In genomic region chr19:19033426-19034203, GRCh38 we compare ENCODE assay signal across 8 cellular contexts. TPM values are rescaled to one million over a fixed set of nuclear protein-coding genes. Genes with fewer than 3 reads are reported as not detected.
A peak's percentile ranks its signal among the peaks of the same experiment; 100 is the strongest.
DNase-seq lines count a peak whose midpoint lies in the region; ATAC-seq, FAIRE-seq and TF ChIP-seq lines count a peak whose summit lies in the region.

ARMC6 (plus strand) TSS chr19:19033603; CDS start chr19:19034210, 607 bp downstream.
SUGP2 (minus strand) TSS chr19:19033517; CDS start chr19:19031071, 2,446 bp downstream.

- H3K36me3 ChIP-seq in bronchial epithelial cell (ENCODE audit: control insufficient read depth, insufficient read depth, low read length) = peaks cover 8% of the 10 kb centered on the region

- peaks cover 31% of the 10 kb centered on the region for H3K4me1 Mint-ChIP-seq in activated B cell treated with CpG ODN at 0.5 μM for 24 hours

- H3K9me3 Mint-ChIP-seq in activated B cell treated with CpG ODN at 0.5 μM for 24 hours = no peaks in the 10 kb centered on the region

- no peaks in the 10 kb centered on the region for H3K27me3 ChIP-seq in AG04450 (ENCODE audit: control insufficient read depth, insufficient read depth, low read length)
- H3K27me3 ChIP-seq in bronchial epithelial cell (ENCODE audit: control insufficient read depth, insufficient read depth, low read length) = no peaks in the 10 kb centered on the region

- ATAC-seq in GM18909 (IDR thresholded peaks at IDR 0.05; ENCODE audit: poor library complexity, unreplicated experiment) = peak; percentile 73
- peak; percentile 64 for ATAC-seq in HG03159 (IDR thresholded peaks at IDR 0.05; ENCODE audit: unreplicated experiment)
- peak; percentile 76 for ATAC-seq in activated B cell treated with CpG ODN at 0.5 μM for 24 hours (ENCODE audit: low read depth)

- POLR2A ChIA-PET in AG04450 (lab: Yijun Ruan, JAX) (no interaction called here), activated B cell treated with CpG ODN at 0.5 μM for 24 hours (lab: Charles Lee) (no interaction called here)

- FAIRE-seq in bronchial epithelial cell (lab: Jason Lieb, UNC) = no peak

- peak within 1 kb of the TSS; percentile 82 for H3K27ac ChIP-seq in AG04450 (ENCODE audit: low read depth, low read length)

- peak; percentile 53 for DNase-seq in AG04450 (ENCODE audit: low read depth, low spot score)
- DNase-seq in NCI-H226 = peak; percentile 74
- DNase-seq in activated B cell treated with CpG ODN at 0.5 μM for 24 hours = peak; percentile 94
- peak; percentile 78 for DNase-seq in bronchial epithelial cell (ENCODE audit: low read depth)
- DNase-seq in inferior parietal cortex (ENCODE audit: extremely low spot score) = peak; percentile 87
- DNase-seq in smooth muscle cell of the brain vasculature (ENCODE audit: low read depth, low spot score) = peak; percentile 78

- TF ChIP-seq CTCF in AG04450 (IDR thresholded peaks at IDR 0.05; ENCODE audit: low read depth, low read length) = no peak
- no peak for TF ChIP-seq CTCF in activated B cell treated with CpG ODN at 0.5 μM for 24 hours (IDR thresholded peaks at IDR 0.05)
- TF ChIP-seq CTCF in bronchial epithelial cell (IDR thresholded peaks at IDR 0.05; ENCODE audit: insufficient read depth, low read length, severe bottlenecking) = peak; percentile 9

- peak within 1 kb of the TSS; percentile 91 for H3K27ac Mint-ChIP-seq in activated B cell treated with CpG ODN at 0.5 μM for 24 hours

- H3K4me3 ChIP-seq in AG04450 (ENCODE audit: low read depth, low read length) = peak within 1 kb of the TSS; percentile 85
- peak within 1 kb of the TSS; percentile 87 for H3K4me3 ChIP-seq in bronchial epithelial cell (ENCODE audit: low read depth, low read length)

- H3K9me3 ChIP-seq in AG04450 (ENCODE audit: control insufficient read depth, insufficient read depth, low read length) = peaks cover 6% of the 10 kb centered on the region; the same call in 1 of the 2 replicates

- H3K4me3 Mint-ChIP-seq in activated B cell treated with CpG ODN at 0.5 μM for 24 hours = peak within 1 kb of the TSS; percentile 92

- H3K36me3 Mint-ChIP-seq in activated B cell treated with CpG ODN at 0.5 μM for 24 hours (ENCODE audit: low read depth) = peaks cover 22% of the 10 kb centered on the region

- CTCF ChIA-PET in AG04450 (lab: Charles Lee) = no interaction called here
- CTCF ChIA-PET in activated B cell treated with CpG ODN at 0.5 μM for 24 hours (lab: Charles Lee) = no interaction called here

- intact Hi-C loops in activated B cell treated with CpG ODN at 0.5 μM for 24 hours (cut with micrococcal nuclease) = loop anchor here (1.0 to 5.0 kb wide), 5 partner anchors 30 to 396 kb away; partner anchors contain the start of genes COPE, DDX49, KLHL26 and MAU2

- H3K27me3 Mint-ChIP-seq in activated B cell treated with CpG ODN at 0.5 μM for 24 hours = no peaks in the 10 kb centered on the region

RNA-seq across cellular contexts. Expression of gene ARMC6, which starts in this region (rescaled TPM):
- polyA plus RNA-seq in AG04450 (2011; rRNA removed) = 18.9 and 26.4 TPM in 2 replicates
- polyA minus RNA-seq in AG04450 (2011; rRNA and poly(A)+ RNA removed) = 26.9 and 38.1 TPM in 2 replicates
- 33.3 and 37.9 TPM in 2 replicates for total RNA-seq in activated B cell treated with CpG ODN at 0.5 μM for 24 hours
- total RNA-seq in bronchial epithelial cell = 37.5 and 78.2 TPM in 2 replicates

RNA-seq across cellular contexts. Expression of gene SUGP2, which starts in this region (rescaled TPM):
- polyA plus RNA-seq in AG04450 (2011; rRNA removed) = 39.2 and 44.2 TPM in 2 replicates
- 24.9 and 29.3 TPM in 2 replicates for polyA minus RNA-seq in AG04450 (2011; rRNA and poly(A)+ RNA removed)
- 121 and 122 TPM in 2 replicates for total RNA-seq in activated B cell treated with CpG ODN at 0.5 μM for 24 hours
- total RNA-seq in bronchial epithelial cell = 19.5 and 21.6 TPM in 2 replicates

Comparison
In these comparisons a context has a peak if more than half of its experiments do, and no peak if none do; other contexts are left out.
1. Peak in every context shown above with its lines: DNase-seq, ATAC-seq, H3K4me3 ChIP-seq and H3K27ac ChIP-seq.